ENCODE assay signal across 9 cellular contexts in the genomic region with DNA sequence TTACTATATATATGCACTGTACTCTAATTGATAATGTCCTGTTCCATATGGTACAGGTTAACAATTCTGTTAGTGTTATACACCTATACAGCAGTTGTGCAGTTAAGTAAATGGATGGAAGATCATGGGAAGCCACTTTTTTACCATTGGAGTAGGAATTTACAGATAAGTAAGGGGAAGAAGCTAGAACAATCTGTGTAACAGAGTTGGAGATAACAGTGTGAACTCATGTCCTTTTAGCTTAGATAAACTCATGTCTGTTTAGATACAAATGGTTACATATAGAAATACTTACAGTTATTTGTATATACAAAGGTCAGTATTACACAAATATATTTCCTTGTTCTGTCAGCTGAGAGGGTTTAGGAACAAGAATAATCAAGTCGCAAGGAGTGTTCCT. TPM values are rescaled to one million over a fixed set of nuclear protein-coding genes. Genes with fewer than 3 reads are reported as not detected.
"Had no signal": no experiment of that assay in that cellular context is flagged by ENCODE, and none has a peak within 500 bp of the region (broad histone marks: within the 10 kb centered on the region; RNA-seq: fewer than 3 reads in every experiment).

No MANE protein-coding gene starts in this region.

- ATAC-seq: GM12878 had no signal

- H3K4me3 ChIP-seq: GM12878 had no signal

- DNase-seq: GDM1, GF-D8 had no signal

- FAIRE-seq: G401.6, GM12878, GM12891, GM12892, GM18507, GM19239 had no signal

RNA-seq across cellular contexts. Expression of a gene that starts 6.8 kb away (rescaled TPM):
- total RNA-seq: G401, GM12878 had no signal
